In genomic region chr3:183448369-183449128, GRCh38 we compare ENCODE assay signal across 9 cellular contexts. TPM values are rescaled to one million over a fixed set of nuclear protein-coding genes. Genes with fewer than 3 reads are reported as not detected.
DNase-seq lines count a peak whose midpoint lies in the region; ATAC-seq lines count a peak whose summit lies in the region.
"Had no signal": no experiment of that assay in that cellular context is flagged by ENCODE, and none has a peak within 500 bp of the region (broad histone marks: within the 10 kb centered on the region; RNA-seq: fewer than 3 reads in every experiment).

No MANE protein-coding gene starts in this region.

- H3K9me3 Mint-ChIP-seq in T-helper 1 cell treated with Interleukin-12 subunit alpha and Interleukin-12 subunit beta and Interleukin-4 antibody, amounts not matched to agents 30 μg/mL and 1 μg/mL, for 36 hours = peaks cover 13% of the 10 kb centered on the region

- peaks cover 10% of the 10 kb centered on the region for H3K9me3 ChIP-seq in adipocyte (ENCODE audit: control insufficient read depth, low read length)

- H3K4me3 ChIP-seq in adipocyte (ENCODE audit: low read length) = peak overlapping the region; percentile 93

- H3K36me3 Mint-ChIP-seq in T-helper 1 cell treated with Interleukin-12 subunit alpha and Interleukin-12 subunit beta and Interleukin-4 antibody, amounts not matched to agents 30 μg/mL and 1 μg/mL, for 36 hours (ENCODE audit: low read depth) = peaks cover 5% of the 10 kb centered on the region

- no peaks in the 10 kb centered on the region for H3K27me3 ChIP-seq in adipocyte (replicated peaks; ENCODE audit: control insufficient read depth, insufficient read depth, low read length)

- H3K4me1 Mint-ChIP-seq in T-helper 1 cell treated with Interleukin-12 subunit alpha and Interleukin-12 subunit beta and Interleukin-4 antibody, amounts not matched to agents 30 μg/mL and 1 μg/mL, for 36 hours (ENCODE audit: low read depth) = peaks cover 18% of the 10 kb centered on the region

- H3K27ac Mint-ChIP-seq in T-helper 1 cell treated with Interleukin-12 subunit alpha and Interleukin-12 subunit beta and Interleukin-4 antibody, amounts not matched to agents 30 μg/mL and 1 μg/mL, for 36 hours = no peak overlapping the region

- intact Hi-C loops in left colon (cut with DNase I, micrococcal nuclease) = no loop called here

- peaks cover 7% of the 10 kb centered on the region for H3K27me3 Mint-ChIP-seq in T-helper 1 cell treated with Interleukin-12 subunit alpha and Interleukin-12 subunit beta and Interleukin-4 antibody, amounts not matched to agents 30 μg/mL and 1 μg/mL, for 36 hours (ENCODE audit: low read depth)

- peaks cover 11% of the 10 kb centered on the region for H3K4me1 ChIP-seq in adipocyte (ENCODE audit: control insufficient read depth, insufficient read depth, low read length)

- ATAC-seq in left colon = peak; percentile 79

- peak overlapping the region; percentile 90 for H3K9ac ChIP-seq in adipocyte (ENCODE audit: low read length)

- H3K4me3 Mint-ChIP-seq in T-helper 1 cell treated with Interleukin-12 subunit alpha and Interleukin-12 subunit beta and Interleukin-4 antibody, amounts not matched to agents 30 μg/mL and 1 μg/mL, for 36 hours = peak overlapping the region; percentile 93

- peak overlapping the region; percentile 81 for H3K27ac ChIP-seq in substantia nigra (ENCODE audit: low read depth, low read length, poor library complexity, severe bottlenecking)

- no peaks in the 10 kb centered on the region for H3K36me3 ChIP-seq in adipocyte (ENCODE audit: control insufficient read depth, insufficient read depth, low read length, severe bottlenecking)

- DNase-seq in T-helper 1 cell = no peak
- DNase-seq in adipocyte (ENCODE audit: low read depth) = no peak
- DNase-seq in left colon = no peak
- DNase-seq in substantia nigra (lab: John Stamatoyannopoulos, UW) = peak in 1 of 49 donors; percentile 1
- DNase-seq in mucosa of gallbladder (ENCODE audit: low spot score) = no peak
- DNase-seq in NCI-H748 treated with DMSO at 0.1 percent for 48 hours (lab: John Stamatoyannopoulos, UW) = no peak
- no peak for DNase-seq in A172 (ENCODE audit: low spot score)
- DNase-seq: SHP77 treated with DMSO at 0.1 percent for 48 hours had no signal

RNA-seq across cellular contexts. Expression of gene MCF2L2, which starts 20.1 kb away (rescaled TPM):
- total RNA-seq in left colon (1 to 10 TPM in 1 of 2 donors, under 1 TPM in 1; 0.75 to 1.1 TPM), mucosa of gallbladder (1.8 TPM)
- 0.22 and 0.41 TPM in 2 replicates for total RNA-seq in A172 (2014; rRNA removed; shearing (Covaris generic))
